20 cellular contexts compared by ENCODE assay signal in genomic region chr15:64961013-64961412, GRCh38.
"Had no signal": no experiment of that assay in that cellular context is flagged by ENCODE, and none has a peak within 500 bp of the region (broad histone marks: within the 10 kb centered on the region; RNA-seq: fewer than 3 reads in every experiment).

No MANE protein-coding gene starts in this region.

- H3K4me2 ChIP-seq: hepatocyte had no signal

- H3K4me1 Mint-ChIP-seq: activated CD8-positive, alpha-beta memory T cell treated with anti-CD3 and anti-CD28 coated beads, Interleukin-2, amount 10 ng/mL, durations not matched to agents 7 days and 5 days; naive B cell had no signal

- H3K27ac Mint-ChIP-seq: activated CD8-positive, alpha-beta memory T cell treated with anti-CD3 and anti-CD28 coated beads, Interleukin-2, amount 10 ng/mL, durations not matched to agents 7 days and 5 days; activated naive CD4-positive, alpha-beta T cell treated with anti-CD3 and anti-CD28 coated beads for 36 hours; activated T-helper 2 cell treated with anti-CD3 and anti-CD28 coated beads, Interferon-gamma antibody, Interleukin-2, Interleukin-4, amounts not matched to agents 10 μg/mL and 5 μg/mL and 100 μg/mL, durations not matched to agents 14 hours and 24 hours and 36 hours; type B pancreatic cell had no signal

- FAIRE-seq: astrocyte, kidney had no signal

- H3K4me3 ChIP-seq: dorsolateral prefrontal cortex, hepatocyte, left lung, skin epidermis had no signal

- H3K4me1 ChIP-seq: left lung had no signal

- H3K27me3 Mint-ChIP-seq: activated CD8-positive, alpha-beta memory T cell treated with anti-CD3 and anti-CD28 coated beads, Interleukin-2, amount 10 ng/mL, durations not matched to agents 7 days and 5 days; naive B cell; type B pancreatic cell had no signal

- H3K4me3 Mint-ChIP-seq: activated CD8-positive, alpha-beta memory T cell treated with anti-CD3 and anti-CD28 coated beads, Interleukin-2, amount 10 ng/mL, durations not matched to agents 7 days and 5 days; activated naive CD4-positive, alpha-beta T cell treated with anti-CD3 and anti-CD28 coated beads for 36 hours; naive B cell; type B pancreatic cell had no signal

- DNase-seq: activated CD4-positive, alpha-beta T cell treated with anti-CD3 and anti-CD28 coated beads, Interleukin-2, amount 50 U/mL, for 4 hours; activated CD8-positive, alpha-beta memory T cell treated with anti-CD3 and anti-CD28 coated beads, Interleukin-2, amount 10 ng/mL, durations not matched to agents 7 days and 5 days; activated naive CD4-positive, alpha-beta T cell treated with anti-CD3 and anti-CD28 coated beads for 36 hours; activated T-cell treated with anti-CD3 and anti-CD28 coated beads, Interleukin-2, amount 50 U/mL, for 1 hour; dorsolateral prefrontal cortex; kidney; left lung; mammary epithelial cell; naive B cell; retina; stimulated activated CD4-positive, alpha-beta T cell treated with anti-CD3 and anti-CD28 coated beads, Interleukin-15, amount 100 ng/mL, for 24 hours; stimulated activated CD4-positive, alpha-beta T cell treated with anti-CD3 and anti-CD28 coated beads, Interleukin-4, amount 100 ng/mL, for 1 hour; stimulated activated naive CD4-positive, alpha-beta T cell treated with Interleukin-2 at 50 U/mL for 16 hours; SW 1271 had no signal

- ATAC-seq: activated CD8-positive, alpha-beta memory T cell treated with anti-CD3 and anti-CD28 coated beads, Interleukin-2, amount 10 ng/mL, durations not matched to agents 7 days and 5 days; left lung had no signal

- H2AFZ ChIP-seq: hepatocyte had no signal

- H3K27me3 ChIP-seq: dorsolateral prefrontal cortex, hepatocyte, left lung, neutrophil had no signal

- H3K27ac ChIP-seq: dorsolateral prefrontal cortex, hepatocyte, left lung, neutrophil, skin epidermis had no signal

- H3K9me3 Mint-ChIP-seq: activated naive CD4-positive, alpha-beta T cell treated with anti-CD3 and anti-CD28 coated beads for 36 hours; activated T-helper 2 cell treated with anti-CD3 and anti-CD28 coated beads, Interferon-gamma antibody, Interleukin-2, Interleukin-4, amounts not matched to agents 10 μg/mL and 5 μg/mL and 100 μg/mL, durations not matched to agents 14 hours and 24 hours and 36 hours; naive B cell; type B pancreatic cell had no signal

- H3K79me2 ChIP-seq: hepatocyte had no signal

- H3K9me3 ChIP-seq: left lung, neutrophil had no signal
